ENCODE assay signal across 25 cellular contexts in genomic region chr3:177914224-177914623, GRCh38.
DNase-seq lines count a peak whose midpoint lies in the region; ATAC-seq, FAIRE-seq and TF ChIP-seq lines count a peak whose summit lies in the region.
"Had no signal": no experiment of that assay in that cellular context is flagged by ENCODE, and none has a peak within 500 bp of the region (broad histone marks: within the 10 kb centered on the region; RNA-seq: fewer than 3 reads in every experiment).

No MANE protein-coding gene starts in this region.

- H3K9ac ChIP-seq in K562 (ENCODE audit: insufficient read depth in 1 of 2, low read depth in 2 of 2, low read length in 2 of 2) = no peak overlapping the region
- no peak overlapping the region for H3K9ac ChIP-seq in kidney (ENCODE audit: low read length in 2 of 2)
- H3K9ac ChIP-seq: BLaER1 had no signal

- no peak for TF ChIP-seq POLR2A in K562 (conservative IDR thresholded peaks at IDR 0.05)

- no peak overlapping the region for H3K4me2 ChIP-seq in K562 (ENCODE audit: insufficient read depth, low read length)
- H3K4me2 ChIP-seq: A549, BLaER1 had no signal

- in situ Hi-C loops in K562 (cut with MboI) = no loop called here

- H3K9me1 ChIP-seq in K562 (ENCODE audit: control insufficient read depth, insufficient read depth, low read length) = no peaks in the 10 kb centered on the region

- no peak overlapping the region for H2AFZ ChIP-seq in K562 (ENCODE audit: low read depth, low read length)

- no peaks in the 10 kb centered on the region for H4K20me1 ChIP-seq in K562 (replicated peaks; ENCODE audit: control insufficient read depth, insufficient read depth, low read length)
- H4K20me1 ChIP-seq: BLaER1 had no signal

- CTCF ChIA-PET in K562 (lab: Yijun Ruan, JAX; ENCODE audit: low intra/inter-chr PET ratio) = no interaction called here

- 12% methylated on average over 9 of the region's 10 CpGs for WGBS in K562 (ENCODE audit: insufficient coverage, low coverage, missing lambda C conversion rate)

- DNase-seq in K562 (ENCODE audit: extremely low read depth in 1 of 4, low spot score in 3 of 4) (no peak), kidney (peak; percentile 72), posterior vena cava (ENCODE audit: low spot score) (peak; percentile 79), NCI-H1417 treated with DMSO at 0.1 percent for 48 hours (lab: John Stamatoyannopoulos, UW) (no peak)
- DNase-seq: AML-193; C1 segment of cervical spinal cord; CD4-positive, alpha-beta memory T cell; CD4-positive, CD25-positive, alpha-beta regulatory T cell; CD8-positive, alpha-beta memory T cell; COR-L47; DMS 273 treated with DMSO at 0.1 percent for 48 hours; DMS153; DMS53; DMS79; DND-41; EL; GDM1 had no signal

- H3K4me1 ChIP-seq in K562 (replicated peaks in 1 of 2; ENCODE audit: control insufficient read depth in 2 of 2, insufficient read depth in 2 of 2, low read length in 2 of 2) (no peaks in the 10 kb centered on the region), kidney (ENCODE audit: control insufficient read depth in 1 of 2, insufficient read depth in 1 of 2, low read depth in 1 of 2, low read length in 2 of 2) (no peaks in the 10 kb centered on the region)
- H3K4me1 ChIP-seq: A549, BLaER1 had no signal

- H3K79me2 ChIP-seq in K562 (ENCODE audit: control insufficient read depth, insufficient read depth, low read length) = no peaks in the 10 kb centered on the region

- TF ChIP-seq EP300 in K562 (IDR thresholded peaks at IDR 0.05; ENCODE audit: low read length) = no peak

- 0 out of 6 replicates have a peak, but pooled peaks of 2 of the 3 experiments have one; percentile 13 to 15 for TF ChIP-seq CTCF in K562 (IDR thresholded peaks at IDR 0.05 in 2 of 3, conservative IDR thresholded peaks at IDR 0.05 in 1 of 3; ENCODE audit: insufficient read depth in 2 of 3, low read depth in 1 of 3, low read length in 3 of 3)
- no peak for TF ChIP-seq CTCF in kidney (IDR thresholded peaks at IDR 0.05; ENCODE audit: borderline replicate concordance, extremely low read depth, insufficient read depth)

- H3K27me3 ChIP-seq in K562 (ENCODE audit: control insufficient read depth in 2 of 2, insufficient read depth in 2 of 2, low read length in 2 of 2) = no peaks in the 10 kb centered on the region
- H3K27me3 ChIP-seq: BLaER1 had no signal

- H3K36me3 ChIP-seq in K562 (ENCODE audit: control insufficient read depth, insufficient read depth, low read length) = no peaks in the 10 kb centered on the region
- no peaks in the 10 kb centered on the region for H3K36me3 ChIP-seq in kidney (ENCODE audit: control insufficient read depth in 1 of 2, insufficient read depth in 2 of 2, low read length in 2 of 2)

- ATAC-seq in K562 = no peak
- ATAC-seq in GM21447 (IDR thresholded peaks at IDR 0.05; ENCODE audit: unreplicated experiment) = no peak
- no peak for ATAC-seq in GM21723 (IDR thresholded peaks at IDR 0.05; ENCODE audit: unreplicated experiment)
- ATAC-seq: A549, GM12878 had no signal

- no TSS peak for BruUV-seq in K562 (replicated peaks; lab: Mats Ljungman, UMichigan)

- intact Hi-C loops in K562 (cut with micrococcal nuclease) (no loop called here), kidney (cut with DNase I) (no loop called here), posterior vena cava (cut with DNase I) (no loop called here)

- FAIRE-seq in K562 (lab: Jason Lieb, UNC) (no peak), kidney (lab: Jason Lieb, UNC) (no peak)
- FAIRE-seq: A549, GM12878, GM12892, GM18507 had no signal

- H3K9me3 ChIP-seq in K562 (replicated peaks; ENCODE audit: control insufficient read depth, insufficient read depth, low read depth, low read length) = no peaks in the 10 kb centered on the region
- H3K9me3 ChIP-seq in kidney (ENCODE audit: control insufficient read depth in 1 of 2, low read length in 2 of 2) = no peaks in the 10 kb centered on the region
- H3K9me3 ChIP-seq: A549 had no signal

- POLR2A ChIA-PET in K562 (lab: Yijun Ruan, JAX) = no interaction called here

- H3K4me3 ChIP-seq in K562 = no peak overlapping the region
- H3K4me3 ChIP-seq in kidney (ENCODE audit: low read length in 2 of 2) = no peak overlapping the region
- H3K4me3 ChIP-seq: A549, BLaER1, GM12878 had no signal

- H3K27ac ChIP-seq in K562 (ENCODE audit: extremely low read depth, low read depth, low read length) (no peak overlapping the region), kidney (ENCODE audit: low read depth in 2 of 2, low read length in 2 of 2) (no peak overlapping the region)
- H3K27ac ChIP-seq: 22Rv1, A549, BLaER1 had no signal

- peak in 1 of 2 experiments; percentile 22; a peak in 1 of 4 replicates for TF ChIP-seq RAD21 in K562 (CRISPR knock-in tag; conservative IDR thresholded peaks at IDR 0.05 in 1 of 2, IDR thresholded peaks at IDR 0.05 in 1 of 2)

TF ChIP-seq in K562, 482 proteins besides CTCF, POLR2A, EP300 and RAD21:
- no peak for TF ChIP-seq ZBTB26 (CRISPR knock-in tag; IDR thresholded peaks at IDR 0.05)
- no peak for TF ChIP-seq THRAP3 (IDR thresholded peaks at IDR 0.05; ENCODE audit: borderline replicate concordance)
- TF ChIP-seq ZNF449 (CRISPR knock-in tag; IDR thresholded peaks at IDR 0.05) = no peak
- no peak for TF ChIP-seq MBD1 (CRISPR knock-in tag; IDR thresholded peaks at IDR 0.05)
- TF ChIP-seq POLR3G (IDR thresholded peaks at IDR 0.05; ENCODE audit: extremely low read depth, insufficient read length, insufficient replicate concordance) = no peak
- no peak for TF ChIP-seq MXI1 (IDR thresholded peaks at IDR 0.05; ENCODE audit: low read depth, low read length)
- TF ChIP-seq TARDBP (IDR thresholded peaks at IDR 0.05) = no peak

Comparison
In these comparisons a context has a peak if more than half of its experiments do, and no peak if none do; other contexts are left out.
1. DNase-seq: peak in kidney (single experiment) and posterior vena cava (single experiment); none in K562 (0 of 4) and NCI-H1417 treated with DMSO at 0.1 percent for 48 hours (single experiment).